Comparison of ENCODE assay signal across 1 cellular context in genomic region chr11:119993732-119994131, GRCh38.
TF ChIP-seq lines count a peak whose summit lies in the region.

No MANE protein-coding gene starts in this region.

TF ChIP-seq in H1, 55 proteins besides CTCF, POLR2A, EP300 and RAD21 (continued from another document):
- TF ChIP-seq CHD7 (IDR thresholded peaks at IDR 0.05; ENCODE audit: insufficient replicate concordance, low read length) (no peak), FOSL1 (IDR thresholded peaks at IDR 0.05; ENCODE audit: insufficient read depth, low read depth, low read length) (no peak), SIN3A (conservative IDR thresholded peaks at IDR 0.05 in 1 of 2, IDR thresholded peaks at IDR 0.05 in 1 of 2; ENCODE audit: low read depth in 1 of 2, low read length in 2 of 2) (no peak), NANOG (IDR thresholded peaks at IDR 0.05; ENCODE audit: insufficient read depth, low read depth, low read length, poor library complexity, severe bottlenecking) (no peak), EGR1 (IDR thresholded peaks at IDR 0.05; ENCODE audit: borderline replicate concordance, low read depth, low read length) (no peak), HDAC6 (IDR thresholded peaks at IDR 0.05; ENCODE audit: low read depth, low read length) (no peak)
- TF ChIP-seq, protein P1, sequence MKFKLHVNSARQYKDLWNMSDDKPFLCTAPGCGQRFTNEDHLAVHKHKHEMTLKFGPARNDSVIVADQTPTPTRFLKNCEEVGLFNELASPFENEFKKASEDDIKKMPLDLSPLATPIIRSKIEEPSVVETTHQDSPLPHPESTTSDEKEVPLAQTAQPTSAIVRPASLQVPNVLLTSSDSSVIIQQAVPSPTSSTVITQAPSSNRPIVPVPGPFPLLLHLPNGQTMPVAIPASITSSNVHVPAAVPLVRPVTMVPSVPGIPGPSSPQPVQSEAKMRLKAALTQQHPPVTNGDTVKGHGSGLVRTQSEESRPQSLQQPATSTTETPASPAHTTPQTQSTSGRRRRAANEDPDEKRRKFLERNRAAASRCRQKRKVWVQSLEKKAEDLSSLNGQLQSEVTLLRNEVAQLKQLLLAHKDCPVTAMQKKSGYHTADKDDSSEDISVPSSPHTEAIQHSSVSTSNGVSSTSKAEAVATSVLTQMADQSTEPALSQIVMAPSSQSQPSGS (IDR thresholded peaks at IDR 0.05; ENCODE audit: low read length) = no peak
